In the genomic region with DNA sequence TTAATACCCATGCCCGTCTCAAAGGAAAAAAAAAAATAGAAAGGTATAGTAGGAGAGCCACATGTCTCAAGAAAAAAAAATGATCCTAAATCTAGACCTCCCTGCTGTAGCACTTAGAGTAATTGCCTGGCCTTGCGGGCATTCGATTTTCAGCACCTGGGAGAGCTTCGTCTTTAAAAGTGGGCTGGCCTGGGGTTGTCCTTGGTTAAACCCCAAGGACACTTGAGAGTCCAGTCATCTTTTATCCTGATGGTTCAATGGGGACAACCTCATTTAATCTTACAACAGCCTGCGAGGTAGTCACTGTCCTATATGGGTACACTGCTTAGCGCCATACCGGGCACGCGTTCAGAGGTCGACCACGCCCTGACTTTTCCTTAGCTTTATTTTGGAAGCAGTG, we compare ENCODE assay signal across 8 cellular contexts.
DNase-seq lines count a peak whose midpoint lies in the region; ATAC-seq and TF ChIP-seq lines count a peak whose summit lies in the region.

No MANE protein-coding gene starts in this region.

- no peaks in the 10 kb centered on the region for H3K36me3 Mint-ChIP-seq in naive thymus-derived CD8-positive, alpha-beta T cell

- no peaks in the 10 kb centered on the region for H3K9me3 Mint-ChIP-seq in naive thymus-derived CD8-positive, alpha-beta T cell

- no peak for ATAC-seq in naive thymus-derived CD8-positive, alpha-beta T cell

- H3K4me3 Mint-ChIP-seq in naive thymus-derived CD8-positive, alpha-beta T cell, result peak overlapping the region; percentile 64 to 82 (median 75)

- peak overlapping the region; percentile 0; the same call in 1 of the 2 replicates for H3K4me3 ChIP-seq in GM08714 (ENCODE audit: low read length)
- H3K4me3 ChIP-seq in HUES48 (ENCODE audit: low read depth, low read length), result peak overlapping the region; percentile 57

- DNase-seq in dermis blood vessel endothelial cell (peak; percentile 28), NCI-H2171 (lab: John Stamatoyannopoulos, UW) (no peak), GOT3 (lab: John Stamatoyannopoulos, UW) (no peak), SW480 (ENCODE audit: low spot score) (no peak), GM10266 (ENCODE audit: extremely low spot score) (no peak)
- no peak for DNase-seq in naive thymus-derived CD8-positive, alpha-beta T cell

- peaks cover 7 to 27% (median 22%) of the 10 kb centered on the region in 4 donors for H3K4me1 Mint-ChIP-seq in naive thymus-derived CD8-positive, alpha-beta T cell

- H3K4me1 ChIP-seq in HUES48 (ENCODE audit: control insufficient read depth, insufficient read depth, low read length), result peaks cover 56% of the 10 kb centered on the region

- no peaks in the 10 kb centered on the region for H3K9me3 ChIP-seq in HUES48 (ENCODE audit: control insufficient read depth, insufficient read depth, low read length)

- peak overlapping the region; percentile 24; the same call in 1 of the 2 replicates for H3K9ac ChIP-seq in HUES48 (ENCODE audit: low read depth, low read length)

- peak overlapping the region; percentile 79 for H3K27ac ChIP-seq in HUES48 (ENCODE audit: low read depth, low read length)

- H3K36me3 ChIP-seq in HUES48 (ENCODE audit: control insufficient read depth, insufficient read depth, low read length), result no peaks in the 10 kb centered on the region

- peaks cover 33% of the 10 kb centered on the region for H3K27me3 ChIP-seq in HUES48 (ENCODE audit: control insufficient read depth, insufficient read depth, low read length)

- TF ChIP-seq CTCF in GM10266 (IDR thresholded peaks at IDR 0.05; ENCODE audit: control insufficient read depth, insufficient read depth, low read depth, missing control alignments), result no peak

- peaks cover 35 to 90% (median 60%) of the 10 kb centered on the region in 5 donors for H3K27me3 Mint-ChIP-seq in naive thymus-derived CD8-positive, alpha-beta T cell

- no peak overlapping the region for H3K27ac Mint-ChIP-seq in naive thymus-derived CD8-positive, alpha-beta T cell

- POLR2A ChIA-PET in naive thymus-derived CD8-positive, alpha-beta T cell (lab: Charles Lee), result interaction anchor here (0.7 kb wide), 1 partner anchor 60 kb away, joined by 3 read pairs; the partner anchor contains the start of gene MAT2B
